Comparison of ENCODE assay signal across 1 cellular context in the genomic region with DNA sequence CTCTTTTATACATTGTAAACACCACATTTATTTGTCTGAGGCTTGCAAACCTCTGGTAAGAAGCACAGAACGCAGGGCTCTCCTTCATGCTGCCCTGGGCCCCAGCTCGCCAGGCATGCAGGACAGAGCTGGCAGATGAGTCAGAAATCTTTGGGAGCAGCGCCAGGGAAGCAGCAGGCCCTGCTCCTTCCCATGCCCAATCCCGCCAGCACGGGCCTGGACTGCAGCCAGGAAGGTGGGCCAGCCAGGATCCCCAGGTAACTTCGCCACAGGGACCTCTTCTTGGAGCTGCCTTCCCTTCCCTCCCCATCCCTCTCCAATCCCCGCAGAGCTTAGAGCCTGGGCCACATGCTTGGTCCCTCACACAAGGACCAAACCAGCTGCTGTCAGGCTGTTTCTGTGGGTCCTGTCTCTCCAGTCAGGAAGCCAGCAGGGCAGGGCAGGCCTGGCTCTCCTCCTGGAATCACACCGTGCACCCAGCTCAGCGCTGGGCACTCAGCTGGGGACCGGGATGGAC.
TF ChIP-seq lines count a peak whose summit lies in the region.

No MANE protein-coding gene starts in this region.

TF ChIP-seq in endothelial cell of umbilical vein, 7 proteins besides CTCF, POLR2A, EP300 and RAD21:
- no peak for TF ChIP-seq POLR2AphosphoS5 (IDR thresholded peaks at IDR 0.05; ENCODE audit: insufficient read depth, low read depth, low read length)
- TF ChIP-seq FOS (IDR thresholded peaks at IDR 0.05; ENCODE audit: borderline replicate concordance, insufficient read depth, low read length), result peak; percentile 40
